In the genomic region with DNA sequence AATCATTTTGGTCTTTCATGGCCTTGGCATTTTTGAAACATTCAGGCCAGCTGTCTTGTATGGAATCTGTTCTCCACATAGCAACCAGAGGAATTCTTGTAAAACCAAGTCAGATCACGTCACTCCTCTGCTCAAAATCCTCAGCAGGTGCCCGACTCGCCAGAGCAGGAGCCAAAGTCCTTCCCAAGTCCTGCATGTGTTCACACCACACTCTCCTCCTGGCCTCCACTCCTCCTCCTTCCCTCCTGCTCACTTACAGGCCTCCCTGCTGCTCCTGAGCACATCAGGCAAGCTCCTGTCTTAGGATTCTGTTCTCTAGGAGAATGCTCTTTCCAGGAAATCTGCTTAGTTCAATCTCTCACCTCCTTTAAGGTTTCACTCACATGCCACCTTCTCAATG, we compare ENCODE assay signal across 38 cellular contexts. TPM values are rescaled to one million over a fixed set of nuclear protein-coding genes. Genes with fewer than 3 reads are reported as not detected.
DNase-seq lines count a peak whose midpoint lies in the region; ATAC-seq and TF ChIP-seq lines count a peak whose summit lies in the region.
"Had no signal": no experiment of that assay in that cellular context is flagged by ENCODE, and none has a peak within 500 bp of the region (broad histone marks: within the 10 kb centered on the region; RNA-seq: fewer than 3 reads in every experiment).

No MANE protein-coding gene starts in this region.

- ATAC-seq in CD8-positive, alpha-beta T cell, result no peak
- ATAC-seq in psoas muscle, result no peak
- ATAC-seq: activated T-cell treated with anti-CD3 and anti-CD28 coated beads, Interleukin-2, amount 50 U/mL, for 72 hours; effector memory CD8-positive, alpha-beta T cell; GM12878 had no signal

- TF ChIP-seq CTCF in CD8-positive, alpha-beta T cell (IDR thresholded peaks at IDR 0.05), result no peak
- TF ChIP-seq CTCF in RWPE1 (conservative IDR thresholded peaks at IDR 0.05; ENCODE audit: low read depth) (no peak), fibroblast of villous mesenchyme (IDR thresholded peaks at IDR 0.05; ENCODE audit: insufficient read depth, low read depth, low read length) (no peak), psoas muscle (IDR thresholded peaks at IDR 0.05) (no peak)

- no peaks in the 10 kb centered on the region for H3K36me3 ChIP-seq in CD8-positive, alpha-beta T cell (ENCODE audit: insufficient read depth, low read length)
- no peaks in the 10 kb centered on the region for H3K36me3 ChIP-seq in psoas muscle (ENCODE audit: insufficient read depth in 1 of 2, low read depth in 1 of 2)
- H3K36me3 ChIP-seq: left ventricle myocardium inferior, Peyer's patch, suprapubic skin, upper lobe of left lung had no signal

- no peaks in the 10 kb centered on the region for H3K4me1 Mint-ChIP-seq in CD8-positive, alpha-beta T cell (ENCODE audit: low read depth)
- peaks cover 2% of the 10 kb centered on the region for H3K4me1 Mint-ChIP-seq in activated naive CD4-positive, alpha-beta T cell treated with anti-CD3 and anti-CD28 coated beads, Interleukin-2, amount 10 ng/mL, durations not matched to agents 7 days and 5 days
- H3K4me1 Mint-ChIP-seq: naive B cell had no signal

- 34 to 67% (median 35%) methylated on average over 3 of the region's 3 CpGs for WGBS in psoas muscle, 3 donors

- no peaks in the 10 kb centered on the region for H3K27me3 Mint-ChIP-seq in CD8-positive, alpha-beta T cell (ENCODE audit: low read depth)
- peaks cover 11% of the 10 kb centered on the region for H3K27me3 Mint-ChIP-seq in activated naive CD4-positive, alpha-beta T cell treated with anti-CD3 and anti-CD28 coated beads, Interleukin-2, amount 10 ng/mL, durations not matched to agents 7 days and 5 days
- H3K27me3 Mint-ChIP-seq: activated CD4-positive, alpha-beta memory T cell treated with anti-CD3 and anti-CD28 coated beads for 36 hours; CD4-positive, alpha-beta T cell; effector memory CD8-positive, alpha-beta T cell; naive B cell had no signal

- H3K9me3 Mint-ChIP-seq in CD8-positive, alpha-beta T cell, result no peaks in the 10 kb centered on the region
- no peaks in the 10 kb centered on the region for H3K9me3 Mint-ChIP-seq in activated naive CD4-positive, alpha-beta T cell treated with anti-CD3 and anti-CD28 coated beads, Interleukin-2, amount 10 ng/mL, durations not matched to agents 7 days and 5 days
- H3K9me3 Mint-ChIP-seq: activated CD4-positive, alpha-beta memory T cell treated with anti-CD3 and anti-CD28 coated beads for 36 hours; activated T-cell treated with anti-CD3 and anti-CD28 coated beads, Interleukin-2, amount 50 U/mL, for 72 hours; CD4-positive, alpha-beta T cell; effector memory CD8-positive, alpha-beta T cell had no signal

- no peaks in the 10 kb centered on the region for H3K27me3 ChIP-seq in CD8-positive, alpha-beta T cell (ENCODE audit: insufficient read depth, low read length)
- no peaks in the 10 kb centered on the region for H3K27me3 ChIP-seq in psoas muscle (ENCODE audit: insufficient read depth in 3 of 3, low read length in 2 of 3)
- H3K27me3 ChIP-seq: Peyer's patch, suprapubic skin, upper lobe of left lung had no signal

- CTCF ChIA-PET in CD8-positive, alpha-beta T cell (lab: Charles Lee), result no interaction called here
- CTCF ChIA-PET in RWPE1 (lab: Yijun Ruan, JAX), result no interaction called here
- CTCF ChIA-PET in activated naive CD4-positive, alpha-beta T cell treated with anti-CD3 and anti-CD28 coated beads, Interleukin-2, amount 10 ng/mL, durations not matched to agents 7 days and 5 days (lab: Charles Lee), result interaction anchor here (1.3 kb wide), 1 partner anchor 21 kb away, joined by 4 read pairs; no protein-coding TSS in a partner anchor

- H3K4me3 Mint-ChIP-seq in CD8-positive, alpha-beta T cell, result no peak overlapping the region
- H3K4me3 Mint-ChIP-seq in activated naive CD4-positive, alpha-beta T cell treated with anti-CD3 and anti-CD28 coated beads, Interleukin-2, amount 10 ng/mL, durations not matched to agents 7 days and 5 days, result no peak overlapping the region
- H3K4me3 Mint-ChIP-seq: activated CD4-positive, alpha-beta memory T cell treated with anti-CD3 and anti-CD28 coated beads for 36 hours; activated T-cell treated with anti-CD3 and anti-CD28 coated beads, Interleukin-2, amount 50 U/mL, for 72 hours; CD4-positive, alpha-beta T cell; effector memory CD8-positive, alpha-beta T cell; naive B cell had no signal

- H3K4me1 ChIP-seq in CD8-positive, alpha-beta T cell (ENCODE audit: insufficient read depth, low read length), result no peaks in the 10 kb centered on the region
- peaks cover 19% of the 10 kb centered on the region for H3K4me1 ChIP-seq in psoas muscle
- H3K4me1 ChIP-seq: Peyer's patch, upper lobe of left lung had no signal

- POLR2A ChIA-PET in CD8-positive, alpha-beta T cell (lab: Charles Lee), result interaction anchor here (0.6 to 0.7 kb wide), 2 partner anchors 74 to 529 kb away, joined by 3 read pairs; no protein-coding TSS in a partner anchor
- POLR2A ChIA-PET in RWPE1 (lab: Yijun Ruan, JAX; ENCODE audit: low non-redundant PET), result no interaction called here

- H3K4me3 ChIP-seq in CD8-positive, alpha-beta T cell (ENCODE audit: low read depth, low read length), result no peak overlapping the region
- no peak overlapping the region for H3K4me3 ChIP-seq in fibroblast of villous mesenchyme (ENCODE audit: low read depth, low read length)
- H3K4me3 ChIP-seq in psoas muscle, result no peak overlapping the region
- H3K4me3 ChIP-seq: GM12878, left ventricle myocardium inferior, Peyer's patch, suprapubic skin, upper lobe of left lung had no signal

- intact Hi-C loops in CD8-positive, alpha-beta T cell (cut with DNase I, micrococcal nuclease), result no loop called here
- intact Hi-C loops in psoas muscle (cut with DNase I), result no loop called here

- no peaks in the 10 kb centered on the region for H3K36me3 Mint-ChIP-seq in CD8-positive, alpha-beta T cell
- no peaks in the 10 kb centered on the region for H3K36me3 Mint-ChIP-seq in activated naive CD4-positive, alpha-beta T cell treated with anti-CD3 and anti-CD28 coated beads, Interleukin-2, amount 10 ng/mL, durations not matched to agents 7 days and 5 days
- H3K36me3 Mint-ChIP-seq: activated CD4-positive, alpha-beta memory T cell treated with anti-CD3 and anti-CD28 coated beads for 36 hours; naive B cell had no signal

- H3K27ac Mint-ChIP-seq in CD8-positive, alpha-beta T cell, result peak overlapping the region; percentile 21
- H3K27ac Mint-ChIP-seq in activated naive CD4-positive, alpha-beta T cell treated with anti-CD3 and anti-CD28 coated beads, Interleukin-2, amount 10 ng/mL, durations not matched to agents 7 days and 5 days, result no peak overlapping the region
- H3K27ac Mint-ChIP-seq: activated CD4-positive, alpha-beta memory T cell treated with anti-CD3 and anti-CD28 coated beads for 36 hours; activated T-cell treated with anti-CD3 and anti-CD28 coated beads, Interleukin-2, amount 50 U/mL, for 72 hours; CD4-positive, alpha-beta T cell; effector memory CD8-positive, alpha-beta T cell had no signal

- no peaks in the 10 kb centered on the region for H3K9me3 ChIP-seq in CD8-positive, alpha-beta T cell (ENCODE audit: low read length)
- no peaks in the 10 kb centered on the region for H3K9me3 ChIP-seq in psoas muscle
- H3K9me3 ChIP-seq: left ventricle myocardium inferior, Peyer's patch, suprapubic skin, upper lobe of left lung had no signal

- no peak for DNase-seq in CD8-positive, alpha-beta T cell
- DNase-seq in RWPE1 (ENCODE audit: low spot score) (no peak), fibroblast of villous mesenchyme (ENCODE audit: low read depth) (peak; percentile 67), psoas muscle (no peak), globus pallidus (ENCODE audit: low spot score) (no peak), activated gamma-delta T cell (lab: John Stamatoyannopoulos, UW) (no peak), DMS79 treated with DMSO at 0.1 percent for 48 hours (lab: John Stamatoyannopoulos, UW) (no peak)
- DNase-seq in activated naive CD4-positive, alpha-beta T cell treated with anti-CD3 and anti-CD28 coated beads, Interleukin-2, amount 10 ng/mL, durations not matched to agents 7 days and 5 days, result no peak
- DNase-seq: activated CD4-positive, alpha-beta memory T cell treated with anti-CD3 and anti-CD28 coated beads for 36 hours; activated CD4-positive, CD25-positive, alpha-beta regulatory T cell treated with anti-CD3 and anti-CD28 coated beads, Interleukin-2, amount 50 U/mL, for 72 hours; activated naive CD4-positive, alpha-beta T cell treated with Interleukin-2 at 50 U/mL for 16 hours; activated T-cell treated with anti-CD3 and anti-CD28 coated beads, Interleukin-2, amount 50 U/mL, for 72 hours; AML-193; CD4-positive, alpha-beta T cell; cortex of kidney; effector memory CD8-positive, alpha-beta T cell; EL; HCEC 1CT; head of caudate nucleus; islet precursor cell; left ventricle myocardium inferior; mesendoderm; naive B cell; NCI-H1092 treated with DMSO at 0.1 percent for 48 hours; NCI-H187 treated with DMSO at 0.1 percent for 48 hours; NCI-H2171; NCI-H82; occipital lobe; Peyer's patch; SHP77 treated with DMSO at 0.1 percent for 48 hours; stimulated activated naive CD4-positive, alpha-beta T cell treated with Interleukin-2 at 50 U/mL for 16 hours; upper lobe of left lung had no signal

- no peak overlapping the region for H3K27ac ChIP-seq in CD8-positive, alpha-beta T cell (ENCODE audit: low read depth, low read length)
- peak overlapping the region; percentile 39 for H3K27ac ChIP-seq in RWPE1
- H3K27ac ChIP-seq in psoas muscle, result peak overlapping the region; percentile 16
- H3K27ac ChIP-seq: Peyer's patch, suprapubic skin, upper lobe of left lung had no signal

RNA-seq across cellular contexts. Expression of a gene that starts 6.9 kb away (rescaled TPM):
- 10 to 100 TPM; 58.1 to 63.4 TPM for total RNA-seq in CD8-positive, alpha-beta T cell
- total RNA-seq in fibroblast of villous mesenchyme (150 and 163 TPM in 2 replicates), psoas muscle (100 to 1,000 TPM; 141 to 255 (median 191) TPM)
- polyA plus RNA-seq in psoas muscle, result 100 to 1,000 TPM; 300 to 346 (median 316) TPM

RNA-seq across cellular contexts. Expression of a gene that starts 15.8 kb away (rescaled TPM):
- total RNA-seq in CD8-positive, alpha-beta T cell, result under 1 TPM; 0.84 to 0.94 TPM
- under 0.01 and 0.43 TPM in 2 replicates for total RNA-seq in fibroblast of villous mesenchyme
- total RNA-seq in psoas muscle, result 10 to 100 TPM; 47.5 to 90.6 (median 59.5) TPM
- polyA plus RNA-seq in psoas muscle, result 10 to 100 TPM; 37.6 to 79.3 (median 50.0) TPM
- total RNA-seq: epithelial cell of proximal tubule, occipital lobe had no signal

RNA-seq across cellular contexts. Expression of a gene that starts 24.8 kb away (rescaled TPM):
- 10 to 100 TPM; 34.0 to 34.6 TPM for total RNA-seq in CD8-positive, alpha-beta T cell
- total RNA-seq in fibroblast of villous mesenchyme (73.0 and 83.4 TPM in 2 replicates), psoas muscle (10 to 100 TPM; 14.7 to 26.9 (median 19.9) TPM)
- polyA plus RNA-seq in psoas muscle, result 10 to 100 TPM; 27.0 to 35.3 (median 29.1) TPM

RNA-seq across cellular contexts. Expression of a gene that starts 54.8 kb away (rescaled TPM):
- 1 to 10 TPM in 1 of 2 experiments, under 1 TPM in 1; 0.58 to 1.1 TPM for total RNA-seq in CD8-positive, alpha-beta T cell
- not detected in 2 replicates for total RNA-seq in fibroblast of villous mesenchyme
- 1 to 10 TPM; 3.6 to 8.3 (median 5.6) TPM for total RNA-seq in psoas muscle
- polyA plus RNA-seq in psoas muscle, result 1 to 10 TPM; 1.6 to 3.5 (median 3.1) TPM
- total RNA-seq: activated CD4-positive, alpha-beta memory T cell treated with anti-CD3 and anti-CD28 coated beads for 36 hours; epithelial cell of proximal tubule; NCI-H460; pulmonary artery endothelial cell; T-helper 2 cell treated with Interferon-gamma antibody and Interleukin-4, amounts not matched to agents 100 ng/mL and 5 ng/mL, for 36 hours had no signal

Comparison
In these comparisons a context has a peak if more than half of its experiments do, and no peak if none do; other contexts are left out.
1. RNA of a gene that starts 15.8 kb away (total RNA-seq): 47.5 to 90.6 TPM in psoas muscle; 0.84 to 0.94 TPM in CD8-positive, alpha-beta T cell and under 0.01 to 0.43 TPM in fibroblast of villous mesenchyme; every median in the first group is over 10 times any median in the second.